In genomic region chr2:67613227-67613626, GRCh38 we compare ENCODE assay signal across 21 cellular contexts.
"Had no signal": no experiment of that assay in that cellular context is flagged by ENCODE, and none has a peak within 500 bp of the region (broad histone marks: within the 10 kb centered on the region; RNA-seq: fewer than 3 reads in every experiment).

No MANE protein-coding gene starts in this region.

- H3K27ac ChIP-seq: hepatocyte, left ventricle myocardium inferior, tibial nerve had no signal

- ATAC-seq: stimulated activated effector memory CD8-positive, alpha-beta T cell treated with anti-CD3 and anti-CD28 coated beads, Interleukin-12 subunit alpha, Interleukin-12 subunit beta, amount 100 ng/mL, for 72 hours; stimulated activated naive CD8-positive, alpha-beta T cell treated with anti-CD3 and anti-CD28 coated beads, Interleukin-15, amount 100 ng/mL, for 72 hours had no signal

- H3K27me3 ChIP-seq: hepatocyte, tibial nerve had no signal

- H3K4me1 ChIP-seq: tibial nerve had no signal

- H3K4me3 ChIP-seq: hepatocyte, left ventricle myocardium inferior, tibial nerve had no signal

- H3K9me3 ChIP-seq: left ventricle myocardium inferior had no signal

- DNase-seq: activated B cell treated with CpG ODN at 0.5 μM for 24 hours; activated CD4-positive, alpha-beta T cell treated with anti-CD3 and anti-CD28 coated beads for 4 hours; activated CD4-positive, alpha-beta T cell treated with anti-CD3 and anti-CD28 coated beads, Interleukin-2, amount 50 U/mL, for 48 hours; activated naive CD4-positive, alpha-beta T cell treated with Interleukin-2 at 50 U/mL for 16 hours; activated naive CD8-positive, alpha-beta T cell treated with anti-CD3 and anti-CD28 coated beads for 36 hours; activated T-cell treated with anti-CD3 and anti-CD28 coated beads, Interleukin-2, amount 50 U/mL, for 48 hours; central memory CD4-positive, alpha-beta T cell; dermis blood vessel endothelial cell; effector CD8-positive, alpha-beta T cell; erythroblast; foreskin melanocyte; glutamatergic neuron; immature natural killer cell; left ventricle myocardium inferior; occipital lobe; small intestine; stimulated activated CD4-positive, alpha-beta T cell treated with anti-CD3 and anti-CD28 coated beads, Interleukin-2, amount 100 ng/mL, for 24 hours; stimulated activated naive CD8-positive, alpha-beta T cell treated with anti-CD3 and anti-CD28 coated beads, Interleukin-15, amount 100 ng/mL, for 72 hours had no signal

- H3K36me3 ChIP-seq: left ventricle myocardium inferior, tibial nerve had no signal
